11 cellular contexts compared by ENCODE assay signal in the genomic region with DNA sequence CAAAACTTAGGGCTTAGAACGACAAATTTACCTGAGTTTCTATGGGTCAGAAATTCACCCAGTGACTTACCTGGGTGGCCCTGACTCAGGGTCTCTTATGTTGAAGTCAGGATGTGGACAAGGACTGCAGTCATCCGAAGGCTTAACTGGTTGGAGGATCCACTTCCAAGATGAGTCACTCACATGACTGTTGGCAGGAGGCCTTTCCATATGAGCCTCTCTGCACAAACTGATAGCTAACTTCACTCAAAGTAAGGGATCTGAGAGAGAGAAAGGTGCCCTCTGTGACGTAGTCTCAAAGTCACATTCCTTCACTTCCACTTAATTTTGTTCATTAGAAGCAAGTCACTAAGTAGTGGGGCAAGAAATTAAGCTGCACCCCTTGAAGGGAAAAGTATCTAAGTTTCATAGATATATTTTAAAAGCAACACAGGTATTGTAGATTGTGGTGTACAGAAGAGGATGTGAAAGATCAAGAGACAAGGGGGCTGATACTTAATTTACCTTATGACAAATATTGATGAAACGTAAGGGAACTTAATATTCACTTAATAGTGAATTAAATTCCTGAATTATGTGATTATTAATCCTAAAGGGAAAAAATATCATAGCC. TPM values are rescaled to one million over a fixed set of nuclear protein-coding genes. Genes with fewer than 3 reads are reported as not detected.
A peak's percentile ranks its signal among the peaks of the same experiment; 100 is the strongest.
DNase-seq lines count a peak whose midpoint lies in the region; ATAC-seq, FAIRE-seq and TF ChIP-seq lines count a peak whose summit lies in the region.
"Had no signal": no experiment of that assay in that cellular context is flagged by ENCODE, and none has a peak within 500 bp of the region (broad histone marks: within the 10 kb centered on the region; RNA-seq: fewer than 3 reads in every experiment).

No MANE protein-coding gene starts in this region.

- no peak overlapping the region for H4K91ac ChIP-seq in neuronal stem cell (ENCODE audit: low read depth, low read length, poor library complexity)

- intact Hi-C loops in psoas muscle (cut with DNase I): no loop called here

- no peaks in the 10 kb centered on the region for H3K9me3 Mint-ChIP-seq in endodermal cell
- H3K9me3 Mint-ChIP-seq: central memory CD8-positive, alpha-beta T cell had no signal

- WGBS in endodermal cell (ENCODE audit: insufficient coverage in 1 of 2, insufficient read length in 1 of 2), 2 experiments: 43 to 78% methylated on average over 1 to 3 of the region's 4 CpGs
- WGBS in psoas muscle, 3 donors: 69 to 72% (median 71%) methylated on average over 4 of the region's 4 CpGs
- WGBS in small intestine, 3 donors: 81 to 92% (median 89%) methylated on average over 4 of the region's 4 CpGs
- WGBS in neuronal stem cell (ENCODE audit: extremely low coverage in 2 of 2, insufficient read length in 2 of 2, insufficient replicate concordance in 1 of 2), 2 donors: no CpG with 5 or more reads among the region's 4 CpGs

- H3K9ac ChIP-seq in endodermal cell (ENCODE audit: extremely low read depth, low read length, poor library complexity, severe bottlenecking): no peak overlapping the region
- no peak overlapping the region for H3K9ac ChIP-seq in neuronal stem cell (ENCODE audit: low read depth, low read length, poor library complexity)

- H3K4me3 ChIP-seq in endodermal cell (ENCODE audit: low read length) (no peak overlapping the region), psoas muscle (no peak overlapping the region), small intestine (ENCODE audit: low read depth in 1 of 2, low read length in 2 of 2) (no peak overlapping the region), neuronal stem cell (ENCODE audit: low read length in 2 of 2) (no peak overlapping the region)

- no peak overlapping the region for H4K8ac ChIP-seq in neuronal stem cell (ENCODE audit: low read depth, low read length)

- H3K27me3 Mint-ChIP-seq in endodermal cell (ENCODE audit: insufficient read depth): no peaks in the 10 kb centered on the region
- H3K27me3 Mint-ChIP-seq: central memory CD8-positive, alpha-beta T cell had no signal

- H2BK12ac ChIP-seq in neuronal stem cell (ENCODE audit: low read length): no peak overlapping the region

- peaks cover 16% of the 10 kb centered on the region for H3K36me3 Mint-ChIP-seq in endodermal cell (ENCODE audit: low read depth)

- no peak overlapping the region for H2BK15ac ChIP-seq in neuronal stem cell (ENCODE audit: low read length)

- H3K36me3 ChIP-seq in endodermal cell (ENCODE audit: control insufficient read depth, insufficient read depth, low read length): peaks cover 14% of the 10 kb centered on the region
- peaks cover 2 to 71% of the 10 kb centered on the region in 2 donors for H3K36me3 ChIP-seq in psoas muscle (ENCODE audit: insufficient read depth in 1 of 2, low read depth in 1 of 2)
- H3K36me3 ChIP-seq in small intestine (ENCODE audit: control insufficient read depth in 2 of 2, insufficient read depth in 2 of 2, low read length in 2 of 2): peaks cover 0 to 6% of the 10 kb centered on the region in 2 donors
- H3K36me3 ChIP-seq in neuronal stem cell (replicated peaks in 1 of 2; ENCODE audit: control insufficient read depth in 2 of 2, insufficient read depth in 2 of 2, low read length in 2 of 2): peaks cover 2 to 49% of the 10 kb centered on the region in 2 donors

- no peaks in the 10 kb centered on the region for H3K27me3 ChIP-seq in endodermal cell (ENCODE audit: control insufficient read depth, insufficient read depth, low read length, poor library complexity, severe bottlenecking)
- no peaks in the 10 kb centered on the region for H3K27me3 ChIP-seq in psoas muscle (ENCODE audit: insufficient read depth in 3 of 3, low read length in 2 of 3)
- no peaks in the 10 kb centered on the region for H3K27me3 ChIP-seq in small intestine (ENCODE audit: control insufficient read depth in 2 of 2, insufficient read depth in 2 of 2, low read length in 2 of 2)
- H3K27me3 ChIP-seq in neuronal stem cell (ENCODE audit: control insufficient read depth in 3 of 3, insufficient read depth in 3 of 3, low read depth in 1 of 3, low read length in 3 of 3): no peaks in the 10 kb centered on the region

- H3K4me2 ChIP-seq in neuronal stem cell (ENCODE audit: insufficient read depth, low read length, poor library complexity, severe bottlenecking): no peak overlapping the region

- no peak overlapping the region for H2BK120ac ChIP-seq in neuronal stem cell (ENCODE audit: low read depth, low read length)

- no peak overlapping the region for H3K14ac ChIP-seq in neuronal stem cell (ENCODE audit: low read length)

- no peak overlapping the region for H3K23ac ChIP-seq in neuronal stem cell (ENCODE audit: low read depth, low read length, poor library complexity)

- H2AK5ac ChIP-seq in neuronal stem cell (ENCODE audit: low read depth, low read length): no peak overlapping the region

- H3K18ac ChIP-seq in neuronal stem cell (ENCODE audit: low read length): no peak overlapping the region

- no peak overlapping the region for H2BK5ac ChIP-seq in neuronal stem cell (ENCODE audit: low read length)

- ATAC-seq in psoas muscle (peak; percentile 88 to 98 (median 94)), HG02798 (IDR thresholded peaks at IDR 0.05; ENCODE audit: poor library complexity, unreplicated experiment) (no peak), HG02610 (IDR thresholded peaks at IDR 0.05; ENCODE audit: unreplicated experiment) (no peak)

- no peaks in the 10 kb centered on the region for H3K4me1 Mint-ChIP-seq in endodermal cell

- peaks cover 2% of the 10 kb centered on the region for H3K9me3 ChIP-seq in endodermal cell (ENCODE audit: control insufficient read depth, low read length)
- H3K9me3 ChIP-seq in psoas muscle: no peaks in the 10 kb centered on the region
- no peaks in the 10 kb centered on the region for H3K9me3 ChIP-seq in small intestine (ENCODE audit: control insufficient read depth, low read depth)
- H3K9me3 ChIP-seq in neuronal stem cell (replicated peaks in 1 of 2; ENCODE audit: control insufficient read depth in 2 of 2, insufficient read depth in 1 of 2, low read depth in 1 of 2, low read length in 2 of 2): no peaks in the 10 kb centered on the region

- H3K79me1 ChIP-seq in neuronal stem cell (ENCODE audit: low read depth, low read length): no peaks in the 10 kb centered on the region

- H3K27ac Mint-ChIP-seq in endodermal cell: no peak overlapping the region

- TF ChIP-seq POLR2A in GM12891 (IDR thresholded peaks at IDR 0.05; ENCODE audit: low read depth, low read length): no peak

- no peak overlapping the region for H3K27ac ChIP-seq in endodermal cell (ENCODE audit: low read depth, low read length)
- no peak overlapping the region for H3K27ac ChIP-seq in psoas muscle
- H3K27ac ChIP-seq in small intestine (ENCODE audit: low read depth in 1 of 2, low read length in 1 of 2): no peak overlapping the region
- H3K27ac ChIP-seq in neuronal stem cell (replicated peaks; ENCODE audit: low read length): no peak overlapping the region

- H2AFZ ChIP-seq in neuronal stem cell (ENCODE audit: low read length): no peak overlapping the region

- DNase-seq in GM12891 (ENCODE audit: insufficient read length, low spot score): no peak
- peak; percentile 19 for DNase-seq in HTR-8/SVneo (ENCODE audit: insufficient read length, low spot score)
- peak; percentile 46 for DNase-seq in endodermal cell
- DNase-seq in psoas muscle: no peak
- no peak for DNase-seq in small intestine
- DNase-seq in neuronal stem cell (ENCODE audit: low spot score): no peak
- DNase-seq: midbrain, NCI-H69 had no signal

- FAIRE-seq in GM12891 (lab: Jason Lieb, UNC) (peak; percentile 65), HTR-8/SVneo (lab: Jason Lieb, UNC) (peak; percentile 33), small intestine (lab: Jason Lieb, UNC) (no peak)

- H3K4ac ChIP-seq in neuronal stem cell (ENCODE audit: low read length): no peak overlapping the region

- TF ChIP-seq CTCF in endodermal cell (conservative IDR thresholded peaks at IDR 0.05) (no peak), psoas muscle (IDR thresholded peaks at IDR 0.05) (no peak)

- no peaks in the 10 kb centered on the region for H3K4me1 ChIP-seq in endodermal cell (ENCODE audit: control insufficient read depth, insufficient read depth, low read length)
- no peaks in the 10 kb centered on the region for H3K4me1 ChIP-seq in psoas muscle
- no peaks in the 10 kb centered on the region for H3K4me1 ChIP-seq in small intestine (ENCODE audit: control insufficient read depth in 2 of 2, insufficient read depth in 1 of 2, low read depth in 1 of 2, low read length in 1 of 2)
- H3K4me1 ChIP-seq in neuronal stem cell (ENCODE audit: control insufficient read depth in 2 of 2, insufficient read depth in 1 of 2, low read depth in 1 of 2, low read length in 2 of 2): peaks cover 0 to 2% of the 10 kb centered on the region in 2 donors

- no peak overlapping the region for H3K4me3 Mint-ChIP-seq in endodermal cell
- H3K4me3 Mint-ChIP-seq: central memory CD8-positive, alpha-beta T cell had no signal

TF ChIP-seq in GM12891, 5 proteins besides CTCF, POLR2A, EP300 and RAD21:
- TF ChIP-seq SPI1 (IDR thresholded peaks at IDR 0.05; ENCODE audit: low read depth, low read length): peak; percentile 35; the same call in 1 of the 2 replicates
- TF ChIP-seq PAX5 (IDR thresholded peaks at IDR 0.05; ENCODE audit: insufficient read depth, low read length, severe bottlenecking): no peak
- TF ChIP-seq TAF1 (IDR thresholded peaks at IDR 0.05; ENCODE audit: low read depth, low read length): no peak
- TF ChIP-seq POLR2AphosphoS5 (IDR thresholded peaks at IDR 0.05; ENCODE audit: low read depth, low read length): no peak
- TF ChIP-seq POU2F2 (IDR thresholded peaks at IDR 0.05; ENCODE audit: low read depth, low read length): no peak

RNA-seq across cellular contexts. Expression of gene TANK, which starts 48.4 kb away (rescaled TPM):
- polyA plus RNA-seq in GM12891 (2012; ENCODE audit: low read depth, missing spikeins): 45.7 TPM
- total RNA-seq in endodermal cell (10 to 100 TPM; 22.4 to 33.2 TPM), psoas muscle (10 to 100 TPM; 39.6 to 62.8 (median 53.3) TPM)
- 34.7 TPM for polyA plus RNA-seq in endodermal cell (2013, experiment 1 of 2)
- polyA plus RNA-seq in endodermal cell (2013, experiment 2 of 2): 30.8 TPM
- polyA plus RNA-seq in psoas muscle (10 to 100 TPM; 40.6 to 75.7 (median 66.7) TPM), small intestine (10 to 100 TPM; 27.7 to 39.1 (median 35.1) TPM)
- polyA plus RNA-seq in neuronal stem cell (2013, experiment 1 of 2): 19.5 TPM
- 21.2 TPM for polyA plus RNA-seq in neuronal stem cell (2013, experiment 2 of 2)

Comparison
In these comparisons a context has a peak if more than half of its experiments do, and no peak if none do; other contexts are left out.
1. DNase-seq: peak in HTR-8/SVneo (single experiment) and endodermal cell (single experiment); none in GM12891 (single experiment), psoas muscle (0 of 2), small intestine (single experiment) and neuronal stem cell (single experiment).
2. ATAC-seq: peak in psoas muscle (4 of 4); none in HG02798 (single experiment) and HG02610 (single experiment).